ENCODE assay signal across 2 cellular contexts in the genomic region with DNA sequence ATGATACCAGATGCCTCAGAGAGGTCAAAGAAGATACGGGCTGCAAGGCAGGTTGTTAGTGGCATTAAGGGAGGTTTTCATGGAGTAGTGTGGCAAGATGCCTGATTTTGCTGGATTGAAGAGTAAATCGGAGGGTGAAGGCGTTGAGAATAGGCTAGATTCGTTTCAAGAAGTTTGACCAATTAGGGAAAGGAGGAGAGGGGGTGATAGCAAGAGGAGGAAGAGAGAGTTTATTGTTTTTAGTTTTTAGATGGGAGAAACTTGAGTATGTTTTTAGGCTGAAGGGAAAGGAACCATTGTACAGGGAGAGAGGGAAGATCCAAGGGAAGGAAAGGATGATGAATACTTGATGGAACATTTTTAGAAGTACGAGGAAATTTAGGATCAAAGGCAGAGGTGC.
TF ChIP-seq lines count a peak whose summit lies in the region.

No MANE protein-coding gene starts in this region.

TF ChIP-seq in HEK293, 187 proteins besides CTCF, POLR2A, EP300 and RAD21:
- TF ChIP-seq ZNF776 (tag by site-specific recombination; IDR thresholded peaks at IDR 0.05; ENCODE audit: borderline replicate concordance): no peak
- TF ChIP-seq PRDM1 (tag by site-specific recombination; IDR thresholded peaks at IDR 0.05): peak; percentile 84
- TF ChIP-seq, protein P1, sequence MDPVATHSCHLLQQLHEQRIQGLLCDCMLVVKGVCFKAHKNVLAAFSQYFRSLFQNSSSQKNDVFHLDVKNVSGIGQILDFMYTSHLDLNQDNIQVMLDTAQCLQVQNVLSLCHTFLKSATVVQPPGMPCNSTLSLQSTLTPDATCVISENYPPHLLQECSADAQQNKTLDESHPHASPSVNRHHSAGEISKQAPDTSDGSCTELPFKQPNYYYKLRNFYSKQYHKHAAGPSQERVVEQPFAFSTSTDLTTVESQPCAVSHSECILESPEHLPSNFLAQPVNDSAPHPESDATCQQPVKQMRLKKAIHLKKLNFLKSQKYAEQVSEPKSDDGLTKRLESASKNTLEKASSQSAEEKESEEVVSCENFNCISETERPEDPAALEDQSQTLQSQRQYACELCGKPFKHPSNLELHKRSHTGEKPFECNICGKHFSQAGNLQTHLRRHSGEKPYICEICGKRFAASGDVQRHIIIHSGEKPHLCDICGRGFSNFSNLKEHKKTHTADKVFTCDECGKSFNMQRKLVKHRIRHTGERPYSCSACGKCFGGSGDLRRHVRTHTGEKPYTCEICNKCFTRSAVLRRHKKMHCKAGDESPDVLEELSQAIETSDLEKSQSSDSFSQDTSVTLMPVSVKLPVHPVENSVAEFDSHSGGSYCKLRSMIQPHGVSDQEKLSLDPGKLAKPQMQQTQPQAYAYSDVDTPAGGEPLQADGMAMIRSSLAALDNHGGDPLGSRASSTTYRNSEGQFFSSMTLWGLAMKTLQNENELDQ (tag by site-specific recombination; IDR thresholded peaks at IDR 0.05; ENCODE audit: low read depth): no peak
- TF ChIP-seq KLF7 (tag by site-specific recombination; IDR thresholded peaks at IDR 0.05; ENCODE audit: borderline replicate concordance): no peak
- TF ChIP-seq ZNF302 (tag by site-specific recombination; IDR thresholded peaks at IDR 0.05; ENCODE audit: low read depth): no peak

TF ChIP-seq in K562, 482 proteins besides CTCF, POLR2A, EP300 and RAD21:
- TF ChIP-seq MAFK (IDR thresholded peaks at IDR 0.05; ENCODE audit: low read length) (no peak), HLTF (IDR thresholded peaks at IDR 0.05) (0 out of 2 replicates have a peak, but pooled peaks have one; percentile 54), POU5F1 (IDR thresholded peaks at IDR 0.05; ENCODE audit: borderline replicate concordance, low read depth, low read length, partially characterized antibody) (no peak), ZFPM2 (CRISPR knock-in tag; IDR thresholded peaks at IDR 0.05) (no peak), CBX5 (IDR thresholded peaks at IDR 0.05; ENCODE audit: borderline replicate concordance, low read depth) (no peak), MED1 (CRISPR knock-in tag; IDR thresholded peaks at IDR 0.05; ENCODE audit: borderline replicate concordance) (no peak), FIP1L1 (IDR thresholded peaks at IDR 0.05; ENCODE audit: low read depth, low read length, poor library complexity, severe bottlenecking) (no peak), KHSRP (IDR thresholded peaks at IDR 0.05) (no peak), RFX7 (CRISPR knock-in tag; IDR thresholded peaks at IDR 0.05) (no peak), ZNF583 (CRISPR knock-in tag; IDR thresholded peaks at IDR 0.05) (no peak), ILK (tag; IDR thresholded peaks at IDR 0.05; ENCODE audit: borderline replicate concordance, low read depth) (no peak), POLR2AphosphoS2 (IDR thresholded peaks at IDR 0.05; ENCODE audit: low read length) (no peak), RBBP5 (IDR thresholded peaks at IDR 0.05; ENCODE audit: borderline replicate concordance, insufficient read depth, low read length, poor library complexity, severe bottlenecking) (no peak)
- TF ChIP-seq, protein P2, sequence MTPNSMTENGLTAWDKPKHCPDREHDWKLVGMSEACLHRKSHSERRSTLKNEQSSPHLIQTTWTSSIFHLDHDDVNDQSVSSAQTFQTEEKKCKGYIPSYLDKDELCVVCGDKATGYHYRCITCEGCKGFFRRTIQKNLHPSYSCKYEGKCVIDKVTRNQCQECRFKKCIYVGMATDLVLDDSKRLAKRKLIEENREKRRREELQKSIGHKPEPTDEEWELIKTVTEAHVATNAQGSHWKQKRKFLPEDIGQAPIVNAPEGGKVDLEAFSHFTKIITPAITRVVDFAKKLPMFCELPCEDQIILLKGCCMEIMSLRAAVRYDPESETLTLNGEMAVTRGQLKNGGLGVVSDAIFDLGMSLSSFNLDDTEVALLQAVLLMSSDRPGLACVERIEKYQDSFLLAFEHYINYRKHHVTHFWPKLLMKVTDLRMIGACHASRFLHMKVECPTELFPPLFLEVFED (CRISPR knock-in tag; conservative IDR thresholded peaks at IDR 0.05): 0 out of 2 replicates have a peak, but pooled peaks have one; percentile 37
- TF ChIP-seq, protein P3, sequence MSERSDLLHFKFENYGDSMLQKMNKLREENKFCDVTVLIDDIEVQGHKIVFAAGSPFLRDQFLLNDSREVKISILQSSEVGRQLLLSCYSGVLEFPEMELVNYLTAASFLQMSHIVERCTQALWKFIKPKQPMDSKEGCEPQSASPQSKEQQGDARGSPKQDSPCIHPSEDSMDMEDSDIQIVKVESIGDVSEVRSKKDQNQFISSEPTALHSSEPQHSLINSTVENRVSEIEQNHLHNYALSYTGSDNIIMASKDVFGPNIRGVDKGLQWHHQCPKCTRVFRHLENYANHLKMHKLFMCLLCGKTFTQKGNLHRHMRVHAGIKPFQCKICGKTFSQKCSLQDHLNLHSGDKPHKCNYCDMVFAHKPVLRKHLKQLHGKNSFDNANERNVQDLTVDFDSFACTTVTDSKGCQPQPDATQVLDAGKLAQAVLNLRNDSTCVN (CRISPR knock-in tag; IDR thresholded peaks at IDR 0.05): 0 out of 2 replicates have a peak, but pooled peaks have one; percentile 40
- TF ChIP-seq, protein P4, sequence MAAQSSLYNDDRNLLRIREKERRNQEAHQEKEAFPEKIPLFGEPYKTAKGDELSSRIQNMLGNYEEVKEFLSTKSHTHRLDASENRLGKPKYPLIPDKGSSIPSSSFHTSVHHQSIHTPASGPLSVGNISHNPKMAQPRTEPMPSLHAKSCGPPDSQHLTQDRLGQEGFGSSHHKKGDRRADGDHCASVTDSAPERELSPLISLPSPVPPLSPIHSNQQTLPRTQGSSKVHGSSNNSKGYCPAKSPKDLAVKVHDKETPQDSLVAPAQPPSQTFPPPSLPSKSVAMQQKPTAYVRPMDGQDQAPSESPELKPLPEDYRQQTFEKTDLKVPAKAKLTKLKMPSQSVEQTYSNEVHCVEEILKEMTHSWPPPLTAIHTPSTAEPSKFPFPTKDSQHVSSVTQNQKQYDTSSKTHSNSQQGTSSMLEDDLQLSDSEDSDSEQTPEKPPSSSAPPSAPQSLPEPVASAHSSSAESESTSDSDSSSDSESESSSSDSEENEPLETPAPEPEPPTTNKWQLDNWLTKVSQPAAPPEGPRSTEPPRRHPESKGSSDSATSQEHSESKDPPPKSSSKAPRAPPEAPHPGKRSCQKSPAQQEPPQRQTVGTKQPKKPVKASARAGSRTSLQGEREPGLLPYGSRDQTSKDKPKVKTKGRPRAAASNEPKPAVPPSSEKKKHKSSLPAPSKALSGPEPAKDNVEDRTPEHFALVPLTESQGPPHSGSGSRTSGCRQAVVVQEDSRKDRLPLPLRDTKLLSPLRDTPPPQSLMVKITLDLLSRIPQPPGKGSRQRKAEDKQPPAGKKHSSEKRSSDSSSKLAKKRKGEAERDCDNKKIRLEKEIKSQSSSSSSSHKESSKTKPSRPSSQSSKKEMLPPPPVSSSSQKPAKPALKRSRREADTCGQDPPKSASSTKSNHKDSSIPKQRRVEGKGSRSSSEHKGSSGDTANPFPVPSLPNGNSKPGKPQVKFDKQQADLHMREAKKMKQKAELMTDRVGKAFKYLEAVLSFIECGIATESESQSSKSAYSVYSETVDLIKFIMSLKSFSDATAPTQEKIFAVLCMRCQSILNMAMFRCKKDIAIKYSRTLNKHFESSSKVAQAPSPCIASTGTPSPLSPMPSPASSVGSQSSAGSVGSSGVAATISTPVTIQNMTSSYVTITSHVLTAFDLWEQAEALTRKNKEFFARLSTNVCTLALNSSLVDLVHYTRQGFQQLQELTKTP (IDR thresholded peaks at IDR 0.05; ENCODE audit: low read depth in 1 of 2, partially characterized antibody in 2 of 2): no peak
- TF ChIP-seq, protein P5, sequence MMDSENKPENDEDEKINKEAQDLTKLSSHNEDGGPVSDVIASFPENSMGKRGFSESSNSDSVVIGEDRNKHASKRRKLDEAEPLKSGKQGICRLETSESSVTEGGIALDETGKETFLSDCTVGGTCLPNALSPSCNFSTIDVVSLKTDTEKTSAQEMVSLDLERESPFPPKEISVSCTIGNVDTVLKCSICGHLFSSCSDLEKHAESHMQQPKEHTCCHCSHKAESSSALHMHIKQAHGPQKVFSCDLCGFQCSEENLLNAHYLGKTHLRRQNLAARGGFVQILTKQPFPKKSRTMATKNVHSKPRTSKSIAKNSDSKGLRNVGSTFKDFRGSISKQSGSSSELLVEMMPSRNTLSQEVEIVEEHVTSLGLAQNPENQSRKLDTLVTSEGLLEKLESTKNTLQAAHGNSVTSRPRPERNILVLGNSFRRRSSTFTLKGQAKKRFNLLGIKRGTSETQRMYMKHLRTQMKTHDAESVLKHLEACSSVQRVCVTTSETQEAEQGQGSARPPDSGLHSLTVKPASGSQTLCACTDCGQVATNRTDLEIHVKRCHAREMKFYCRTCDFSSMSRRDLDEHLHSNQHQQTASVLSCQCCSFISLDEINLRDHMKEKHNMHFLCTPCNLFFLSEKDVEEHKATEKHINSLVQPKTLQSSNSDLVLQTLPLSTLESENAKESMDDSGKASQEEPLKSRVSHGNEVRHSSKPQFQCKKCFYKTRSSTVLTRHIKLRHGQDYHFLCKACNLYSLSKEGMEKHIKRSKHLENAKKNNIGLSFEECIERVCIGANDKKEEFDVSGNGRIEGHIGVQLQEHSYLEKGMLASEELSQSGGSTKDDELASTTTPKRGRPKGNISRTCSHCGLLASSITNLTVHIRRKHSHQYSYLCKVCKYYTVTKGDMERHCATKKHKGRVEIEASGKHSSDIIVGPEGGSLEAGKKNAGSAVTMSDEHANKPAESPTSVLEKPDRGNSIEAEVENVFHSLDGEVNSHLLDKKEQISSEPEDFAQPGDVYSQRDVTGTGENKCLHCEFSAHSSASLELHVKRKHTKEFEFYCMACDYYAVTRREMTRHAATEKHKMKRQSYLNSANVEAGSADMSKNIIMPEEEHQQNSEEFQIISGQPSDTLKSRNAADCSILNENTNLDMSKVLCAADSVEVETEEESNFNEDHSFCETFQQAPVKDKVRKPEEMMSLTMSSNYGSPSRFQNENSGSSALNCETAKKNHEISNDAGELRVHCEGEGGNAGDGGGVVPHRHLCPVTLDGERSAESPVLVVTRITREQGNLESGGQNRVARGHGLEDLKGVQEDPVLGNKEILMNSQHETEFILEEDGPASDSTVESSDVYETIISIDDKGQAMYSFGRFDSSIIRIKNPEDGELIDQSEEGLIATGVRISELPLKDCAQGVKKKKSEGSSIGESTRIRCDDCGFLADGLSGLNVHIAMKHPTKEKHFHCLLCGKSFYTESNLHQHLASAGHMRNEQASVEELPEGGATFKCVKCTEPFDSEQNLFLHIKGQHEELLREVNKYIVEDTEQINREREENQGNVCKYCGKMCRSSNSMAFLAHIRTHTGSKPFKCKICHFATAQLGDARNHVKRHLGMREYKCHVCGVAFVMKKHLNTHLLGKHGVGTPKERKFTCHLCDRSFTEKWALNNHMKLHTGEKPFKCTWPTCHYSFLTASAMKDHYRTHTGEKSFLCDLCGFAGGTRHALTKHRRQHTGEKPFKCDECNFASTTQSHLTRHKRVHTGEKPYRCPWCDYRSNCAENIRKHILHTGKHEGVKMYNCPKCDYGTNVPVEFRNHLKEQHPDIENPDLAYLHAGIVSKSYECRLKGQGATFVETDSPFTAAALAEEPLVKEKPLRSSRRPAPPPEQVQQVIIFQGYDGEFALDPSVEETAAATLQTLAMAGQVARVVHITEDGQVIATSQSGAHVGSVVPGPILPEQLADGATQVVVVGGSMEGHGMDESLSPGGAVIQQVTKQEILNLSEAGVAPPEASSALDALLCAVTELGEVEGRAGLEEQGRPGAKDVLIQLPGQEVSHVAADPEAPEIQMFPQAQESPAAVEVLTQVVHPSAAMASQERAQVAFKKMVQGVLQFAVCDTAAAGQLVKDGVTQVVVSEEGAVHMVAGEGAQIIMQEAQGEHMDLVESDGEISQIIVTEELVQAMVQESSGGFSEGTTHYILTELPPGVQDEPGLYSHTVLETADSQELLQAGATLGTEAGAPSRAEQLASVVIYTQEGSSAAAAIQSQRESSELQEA (IDR thresholded peaks at IDR 0.05; ENCODE audit: low read depth): no peak
TF ChIP-seq in K562: peak in this region for 3.
